Comparison of ENCODE assay signal across 8 cellular contexts in genomic region chr19:1275976-1276619, GRCh38. TPM values are rescaled to one million over a fixed set of nuclear protein-coding genes. Genes with fewer than 3 reads are reported as not detected.
DNase-seq lines count a peak whose midpoint lies in the region; ATAC-seq and TF ChIP-seq lines count a peak whose summit lies in the region.

No MANE protein-coding gene starts in this region.

- H3K36me3 Mint-ChIP-seq in WTC11 = peaks cover 33% of the 10 kb centered on the region

- intact Hi-C loops in HCT116 (cut with micrococcal nuclease) = loop anchor here (10.0 kb wide), 1 partner anchor 129 kb away; the partner anchor contains the start of genes DAZAP1 and GAMT

- no peaks in the 10 kb centered on the region for H3K27me3 ChIP-seq in HCT116 (ENCODE audit: insufficient read depth, low read length)
- no peaks in the 10 kb centered on the region for H3K27me3 ChIP-seq in right atrium auricular region
- no peaks in the 10 kb centered on the region for H3K27me3 ChIP-seq in skeletal muscle tissue (ENCODE audit: control insufficient read depth in 3 of 3, insufficient read depth in 3 of 3, low read length in 3 of 3)

- no peaks in the 10 kb centered on the region for H3K9me3 ChIP-seq in HCT116 (ENCODE audit: control insufficient read depth in 1 of 2, insufficient read depth in 1 of 2, low read depth in 1 of 2, low read length in 2 of 2)
- no peaks in the 10 kb centered on the region for H3K9me3 ChIP-seq in right atrium auricular region
- H3K9me3 ChIP-seq in skeletal muscle tissue (ENCODE audit: control insufficient read depth in 3 of 3, low read length in 3 of 3) = no peaks in the 10 kb centered on the region

- peak overlapping the region; percentile 99 for H3K4me2 ChIP-seq in HCT116 (ENCODE audit: low read length)

- H3K4me1 Mint-ChIP-seq in WTC11 = peaks cover 27% of the 10 kb centered on the region

- H2AFZ ChIP-seq in HCT116 (ENCODE audit: low read depth, low read length, poor library complexity, severe bottlenecking) = no peak overlapping the region

- POLR2A ChIA-PET in HCT116 (lab: Charles Lee) (no interaction called here), WTC11 (lab: Charles Lee) (no interaction called here)

- CTCF ChIA-PET in HCT116 (lab: Charles Lee) (no interaction called here), WTC11 (lab: Charles Lee) (interaction anchor here (0.6 to 1.5 kb wide), 2 partner anchors 31 to 1021 kb away, joined by 3 to 18 read pairs; no protein-coding TSS in a partner anchor)

- H3K27ac Mint-ChIP-seq in WTC11 = no peak overlapping the region

- H3K9ac ChIP-seq in HCT116 (ENCODE audit: low read length) (peak overlapping the region; percentile 97), skeletal muscle tissue (ENCODE audit: low read depth in 1 of 3, low read length in 3 of 3) (peak overlapping the region; percentile 72 to 98 (median 83))

- H4K20me1 ChIP-seq in HCT116 (ENCODE audit: insufficient read depth) = no peaks in the 10 kb centered on the region

- RAD21 ChIA-PET in HCT116 (lab: Charles Lee; ENCODE audit: low non-redundant PET in 1 of 2, low total read pairs in 2 of 2, uncharacterized antibody in 2 of 2, unreplicated experiment in 2 of 2) = no interaction called here

- TSS peak; percentile 30 for BruUV-seq in HCT116 (replicated peaks; lab: Mats Ljungman, UMichigan)

- no peak for ATAC-seq in HCT116
- no peak for ATAC-seq in WTC11

- H3K36me3 ChIP-seq in HCT116 (ENCODE audit: control insufficient read depth in 1 of 2, insufficient read depth in 2 of 2, low read length in 2 of 2) = peaks cover 25 to 36% of the 10 kb centered on the region in 2 experiments; a peak in 3 of 4 replicates
- peaks cover 50% of the 10 kb centered on the region for H3K36me3 ChIP-seq in right atrium auricular region
- H3K36me3 ChIP-seq in skeletal muscle tissue (ENCODE audit: control insufficient read depth in 3 of 3, insufficient read depth in 3 of 3, low read length in 3 of 3) = peaks cover 45 to 51% (median 45%) of the 10 kb centered on the region in 3 donors

- H3K4me1 ChIP-seq in HCT116 (ENCODE audit: control insufficient read depth in 1 of 2, insufficient read depth in 2 of 2, low read length in 2 of 2) (peaks cover 17 to 48% of the 10 kb centered on the region in 2 experiments), right atrium auricular region (peaks cover 0 to 52% of the 10 kb centered on the region in 2 donors), skeletal muscle tissue (ENCODE audit: control insufficient read depth in 3 of 3, insufficient read depth in 3 of 3, low read length in 3 of 3) (peaks cover 50 to 62% (median 53%) of the 10 kb centered on the region in 3 donors)

- TF ChIP-seq CTCF in HCT116 (IDR thresholded peaks at IDR 0.05 in 2 of 3, conservative IDR thresholded peaks at IDR 0.05 in 1 of 3; ENCODE audit: borderline replicate concordance in 1 of 3, insufficient read depth in 1 of 3, low read depth in 2 of 3, low read length in 2 of 3) = no peak
- no peak for TF ChIP-seq CTCF in WTC11 (IDR thresholded peaks at IDR 0.05)
- no peak for TF ChIP-seq CTCF in right atrium auricular region (IDR thresholded peaks at IDR 0.05)

- peak overlapping the region; percentile 100 for H3K27ac ChIP-seq in HCT116 (ENCODE audit: low read depth, low read length)
- H3K27ac ChIP-seq in right atrium auricular region = peak overlapping the region; percentile 96 to 98
- H3K27ac ChIP-seq in skeletal muscle tissue (ENCODE audit: low read depth, low read length) = peak overlapping the region; percentile 93

- H3K27me3 Mint-ChIP-seq in WTC11 (ENCODE audit: low read depth) = no peaks in the 10 kb centered on the region

- no peaks in the 10 kb centered on the region for H3K9me3 Mint-ChIP-seq in WTC11

- peak overlapping the region; percentile 71 for H3K4me3 Mint-ChIP-seq in WTC11

- TF ChIP-seq POLR2A in HCT116 (IDR thresholded peaks at IDR 0.05; ENCODE audit: borderline replicate concordance, extremely low read depth, insufficient read depth, insufficient read length) (no peak), erythroblast (IDR thresholded peaks at IDR 0.05; ENCODE audit: low read length) (no peak)

- DNase-seq in HCT116 (ENCODE audit: low read depth, low spot score) = no peak
- no peak for DNase-seq in WTC11 (ENCODE audit: low spot score)
- no peak for DNase-seq in right atrium auricular region (ENCODE audit: low spot score)
- no peak for DNase-seq in NCI-H2196 (lab: John Stamatoyannopoulos, UW; ENCODE audit: unreplicated experiment)
- no peak for DNase-seq in germinal center (ENCODE audit: low spot score)
- DNase-seq in erythroblast (lab: John Stamatoyannopoulos, UW) = no peak
- no peak for DNase-seq in NAMALWA (ENCODE audit: low spot score)

- TF ChIP-seq RAD21 in HCT116 (IDR thresholded peaks at IDR 0.05; ENCODE audit: low read depth) = no peak

- peaks cover 56% of the 10 kb centered on the region for H3K79me2 ChIP-seq in HCT116 (ENCODE audit: insufficient read depth, low read length)

- H3K9me2 ChIP-seq in HCT116 (ENCODE audit: insufficient read depth) = no peaks in the 10 kb centered on the region

- H3K4me3 ChIP-seq in HCT116 (replicated peaks in 1 of 2; ENCODE audit: low read depth in 1 of 2, low read length in 2 of 2) (peak overlapping the region; percentile 84 to 85), right atrium auricular region (peak overlapping the region; percentile 71 to 77), skeletal muscle tissue (ENCODE audit: low read length in 3 of 3) (peak overlapping the region; percentile 72 to 92 (median 91))

TF ChIP-seq in HCT116, 20 proteins besides CTCF, POLR2A, EP300 and RAD21 (continues in another document):
- TF ChIP-seq CEBPB (IDR thresholded peaks at IDR 0.05; ENCODE audit: low read depth) (no peak), TCF7L2 (IDR thresholded peaks at IDR 0.05; ENCODE audit: borderline replicate concordance, extremely low read depth, insufficient read depth, insufficient read length) (no peak), EGR1 (IDR thresholded peaks at IDR 0.05; ENCODE audit: low read depth) (peak; percentile 98; the same call in 1 of the 2 replicates), ZNF274 (IDR thresholded peaks at IDR 0.05; ENCODE audit: low read depth, low read length) (no peak), SIN3A (IDR thresholded peaks at IDR 0.05; ENCODE audit: low read depth) (peak; percentile 62; the same call in 1 of the 2 replicates), EZH2 (IDR thresholded peaks at IDR 0.05) (no peak), ZFX (IDR thresholded peaks at IDR 0.05) (peak; percentile 15; the same call in 1 of the 2 replicates), YY1 (IDR thresholded peaks at IDR 0.05; ENCODE audit: extremely low read depth, insufficient replicate concordance, low read depth, low read length) (no peak), EZH2phosphoT487 (IDR thresholded peaks at IDR 0.05; ENCODE audit: borderline replicate concordance) (no peak), ELF1 (IDR thresholded peaks at IDR 0.05; ENCODE audit: borderline replicate concordance, low read depth) (no peak), POLR2AphosphoS5 (IDR thresholded peaks at IDR 0.05; ENCODE audit: low read depth, low read length) (peak; percentile 35; the same call in 1 of the 2 replicates)
- TF ChIP-seq, protein P1, sequence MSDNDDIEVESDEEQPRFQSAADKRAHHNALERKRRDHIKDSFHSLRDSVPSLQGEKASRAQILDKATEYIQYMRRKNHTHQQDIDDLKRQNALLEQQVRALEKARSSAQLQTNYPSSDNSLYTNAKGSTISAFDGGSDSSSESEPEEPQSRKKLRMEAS (IDR thresholded peaks at IDR 0.05) = peak; percentile 72

TF ChIP-seq in WTC11, 78 proteins besides CTCF, POLR2A, EP300 and RAD21 (continues in another document):
- TF ChIP-seq TEAD1 (CRISPR knock-in tag; IDR thresholded peaks at IDR 0.05) = no peak
- 0 out of 2 replicates have a peak, but pooled peaks have one; percentile 43 for TF ChIP-seq ZBTB43 (CRISPR knock-in tag; IDR thresholded peaks at IDR 0.05)

RNA-seq across cellular contexts. Expression of gene FAM174C, which starts 0.8 kb away (rescaled TPM):
- total RNA-seq in HCT116 (2021; ENCODE audit: unreplicated experiment) (77.1 TPM), WTC11 (2021) (59.4 to 65.9 TPM (median 65.7 TPM) in 3 replicates), right atrium auricular region (10 to 100 TPM; 28.9 to 29.8 TPM), skeletal muscle tissue (9.4 TPM)
- polyA plus RNA-seq in HCT116 (2012) = 87.0 and 88.0 TPM in 2 replicates

RNA-seq across cellular contexts. Expression of gene CIRBP, which starts 7.0 kb away (rescaled TPM):
- total RNA-seq in HCT116 (2021; ENCODE audit: unreplicated experiment) (276 TPM), WTC11 (2021) (256 to 298 TPM (median 256 TPM) in 3 replicates), right atrium auricular region (100 to 1,000 TPM; 288 to 385 TPM), skeletal muscle tissue (413 TPM)
- polyA plus RNA-seq in HCT116 (2012) = 398 and 405 TPM in 2 replicates

RNA-seq across cellular contexts. Expression of gene EFNA2, which starts 9.6 kb away (rescaled TPM):
- total RNA-seq in HCT116 (2021; ENCODE audit: unreplicated experiment) (12.2 TPM), WTC11 (2021) (11.4 to 14.2 TPM (median 12.6 TPM) in 3 replicates), right atrium auricular region (not detected), skeletal muscle tissue (1.0 TPM)
- 7.9 and 9.0 TPM in 2 replicates for polyA plus RNA-seq in HCT116 (2012)

RNA-seq across cellular contexts. Expression of gene MIDN, which starts 27.7 kb away (rescaled TPM):
- total RNA-seq in HCT116 (2021; ENCODE audit: unreplicated experiment) (146 TPM), WTC11 (2021) (189 to 190 TPM (median 189 TPM) in 3 replicates), right atrium auricular region (10 to 100 TPM; 42.1 to 42.2 TPM), skeletal muscle tissue (5.2 TPM)
- 63.2 and 79.4 TPM in 2 replicates for polyA plus RNA-seq in HCT116 (2012)

RNA-seq across cellular contexts. Expression of gene ATP5F1D, which starts 34.5 kb away (rescaled TPM):
- total RNA-seq in HCT116 (2021; ENCODE audit: unreplicated experiment) (428 TPM), WTC11 (2021) (262 to 277 TPM (median 270 TPM) in 3 replicates), right atrium auricular region (100 to 1,000 TPM; 193 to 269 TPM), skeletal muscle tissue (24.5 TPM)
- polyA plus RNA-seq in HCT116 (2012) = 468 and 508 TPM in 2 replicates
